Comparison of ENCODE assay signal across 9 cellular contexts in genomic region chr22:49964493-49965290, GRCh38. TPM values are rescaled to one million over a fixed set of nuclear protein-coding genes. Genes with fewer than 3 reads are reported as not detected.
A peak's percentile ranks its signal among the peaks of the same experiment; 100 is the strongest.
DNase-seq lines count a peak whose midpoint lies in the region; ATAC-seq and TF ChIP-seq lines count a peak whose summit lies in the region.
"Had no signal": no experiment of that assay in that cellular context is flagged by ENCODE, and none has a peak within 500 bp of the region (broad histone marks: within the 10 kb centered on the region; RNA-seq: fewer than 3 reads in every experiment).

No MANE protein-coding gene starts in this region.

- H3K4me1 ChIP-seq in esophagus squamous epithelium (peaks cover 59 to 78% (median 67%) of the 10 kb centered on the region in 3 donors), smooth muscle cell (ENCODE audit: low read depth) (peaks cover 8% of the 10 kb centered on the region), foreskin keratinocyte (no peaks in the 10 kb centered on the region)

- no peak overlapping the region for H3K4me3 ChIP-seq in WERI-Rb-1 (ENCODE audit: low read depth, low read length)
- H3K4me3 ChIP-seq in esophagus squamous epithelium = peak overlapping the region in 2 of 4 donors; percentile 78 to 92
- H3K4me3 ChIP-seq in smooth muscle cell = no peak overlapping the region

- H4K20me1 ChIP-seq in smooth muscle cell (ENCODE audit: low read depth) = peaks cover 44% of the 10 kb centered on the region

- H3F3A ChIP-seq in smooth muscle cell (ENCODE audit: low read depth) = no peaks in the 10 kb centered on the region

- intact Hi-C loops in esophagus squamous epithelium (cut with DNase I) = no loop called here

- WGBS in esophagus squamous epithelium, 2 donors = 61% methylated on average over 8 to 10 of the region's 15 CpGs
- WGBS in smooth muscle cell (ENCODE audit: low lambda C conversion rate) = 91% methylated on average over 12 of the region's 15 CpGs

- no peak overlapping the region for H3K9ac ChIP-seq in smooth muscle cell (ENCODE audit: low read depth)

- TF ChIP-seq POLR2A in esophagus squamous epithelium (IDR thresholded peaks at IDR 0.05) = no peak

- TF ChIP-seq CTCF in WERI-Rb-1 (IDR thresholded peaks at IDR 0.05; ENCODE audit: low read depth, low read length) (no peak), esophagus squamous epithelium (IDR thresholded peaks at IDR 0.05) (no peak), smooth muscle cell (IDR thresholded peaks at IDR 0.05; ENCODE audit: borderline replicate concordance, insufficient read depth, poor library complexity, severe bottlenecking) (no peak), foreskin keratinocyte (conservative IDR thresholded peaks at IDR 0.05) (no peak)

- DNase-seq in Daoy (ENCODE audit: low read depth) = peak; percentile 4
- DNase-seq in WERI-Rb-1 = peak; percentile 8
- DNase-seq in esophagus squamous epithelium (lab: John Stamatoyannopoulos, UW) = no peak
- no peak for DNase-seq in smooth muscle cell (lab: John Stamatoyannopoulos, UW; ENCODE audit: unreplicated experiment)
- no peak for DNase-seq in SW480 (ENCODE audit: low spot score)
- DNase-seq in NCI-H1436 (lab: John Stamatoyannopoulos, UW) = no peak
- DNase-seq in foreskin keratinocyte = no peak

- peaks cover 33% of the 10 kb centered on the region for H3K79me2 ChIP-seq in smooth muscle cell (ENCODE audit: low read depth)

- H3K4me2 ChIP-seq in smooth muscle cell = no peak overlapping the region

- no peak for ATAC-seq in HG03520 (IDR thresholded peaks at IDR 0.05; ENCODE audit: unreplicated experiment)
- ATAC-seq in foreskin keratinocyte = no peak

- H3K27ac ChIP-seq in WERI-Rb-1 (no peak overlapping the region), esophagus squamous epithelium (peak overlapping the region; percentile 16 to 100 (median 92)), smooth muscle cell (ENCODE audit: low read depth) (peak overlapping the region; percentile 19), foreskin keratinocyte (no peak overlapping the region)

- no peaks in the 10 kb centered on the region for H3K9me3 ChIP-seq in WERI-Rb-1 (ENCODE audit: severe bottlenecking)
- H3K9me3 ChIP-seq in esophagus squamous epithelium = no peaks in the 10 kb centered on the region
- no peaks in the 10 kb centered on the region for H3K9me3 ChIP-seq in smooth muscle cell (replicated peaks; ENCODE audit: low read depth)

- H3K36me3 ChIP-seq in WERI-Rb-1 = peaks cover 32% of the 10 kb centered on the region
- peaks cover 23 to 45% (median 29%) of the 10 kb centered on the region in 3 donors for H3K36me3 ChIP-seq in esophagus squamous epithelium
- H3K36me3 ChIP-seq in smooth muscle cell (ENCODE audit: low read depth) = no peaks in the 10 kb centered on the region

- no peak overlapping the region for H2AFZ ChIP-seq in smooth muscle cell (ENCODE audit: low read depth)

- H3K27me3 ChIP-seq in WERI-Rb-1 (ENCODE audit: insufficient read depth, low read depth, severe bottlenecking) (no peaks in the 10 kb centered on the region), esophagus squamous epithelium (no peaks in the 10 kb centered on the region), smooth muscle cell (ENCODE audit: low read depth) (no peaks in the 10 kb centered on the region), foreskin keratinocyte (no peaks in the 10 kb centered on the region)

RNA-seq across cellular contexts. Expression of gene PIM3, which starts 4.1 kb away (rescaled TPM):
- total RNA-seq in Daoy (2014; rRNA removed; shearing (Covaris generic)) = 73.1 and 87.7 TPM in 2 replicates
- total RNA-seq in esophagus squamous epithelium (10 to 100 TPM; 43.8 to 75.7 (median 52.1) TPM), smooth muscle cell (19.1 and 20.1 TPM in 2 replicates), foreskin keratinocyte (11.9 and 15.8 TPM in 2 replicates)
- polyA plus RNA-seq in smooth muscle cell (43.3 and 51.9 TPM in 2 replicates), foreskin keratinocyte (13.6 and 16.6 TPM in 2 replicates)

RNA-seq across cellular contexts. Expression of gene CRELD2, which starts 46.3 kb away (rescaled TPM):
- 59.4 and 82.5 TPM in 2 replicates for total RNA-seq in Daoy (2014; rRNA removed; shearing (Covaris generic))
- total RNA-seq in esophagus squamous epithelium (10 to 100 TPM; 22.7 to 45.7 (median 35.5) TPM), smooth muscle cell (47.4 and 52.7 TPM in 2 replicates), foreskin keratinocyte (35.9 and 43.2 TPM in 2 replicates)
- polyA plus RNA-seq in smooth muscle cell (100 and 127 TPM in 2 replicates), foreskin keratinocyte (46.6 and 61.7 TPM in 2 replicates)

RNA-seq across cellular contexts. Expression of gene ALG12, which starts 46.5 kb away (rescaled TPM):
- total RNA-seq in Daoy (2014; rRNA removed; shearing (Covaris generic)) = 12.6 and 16.3 TPM in 2 replicates
- 10 to 100 TPM; 12.8 to 16.6 (median 13.0) TPM for total RNA-seq in esophagus squamous epithelium
- total RNA-seq in smooth muscle cell = 12.7 and 13.9 TPM in 2 replicates
- polyA plus RNA-seq in smooth muscle cell = 42.7 and 45.9 TPM in 2 replicates
- total RNA-seq in foreskin keratinocyte = 12.7 and 15.4 TPM in 2 replicates
- 16.2 and 17.5 TPM in 2 replicates for polyA plus RNA-seq in foreskin keratinocyte

RNA-seq across cellular contexts. Expression of gene IL17REL, which starts 47.9 kb away (rescaled TPM):
- total RNA-seq in Daoy (2014; rRNA removed; shearing (Covaris generic)) = not detected in 2 replicates
- not detected for total RNA-seq in esophagus squamous epithelium
- 0.04 TPM in 1 of 2 replicates, not detected in the other for total RNA-seq in smooth muscle cell
- not detected in 2 replicates for polyA plus RNA-seq in smooth muscle cell
- not detected in 2 replicates for total RNA-seq in foreskin keratinocyte
- not detected in 2 replicates for polyA plus RNA-seq in foreskin keratinocyte
- total RNA-seq: lower leg skin had no signal

Comparison
In these comparisons a context has a peak if more than half of its experiments do, and no peak if none do; other contexts are left out.
1. DNase-seq: peak in Daoy (single experiment) and WERI-Rb-1 (single experiment); none in esophagus squamous epithelium (single experiment), smooth muscle cell (single experiment), SW480 (single experiment), NCI-H1436 (single experiment) and foreskin keratinocyte (0 of 2).
2. H3K27ac ChIP-seq: peak in esophagus squamous epithelium (4 of 4) and smooth muscle cell (single experiment); none in WERI-Rb-1 (single experiment) and foreskin keratinocyte (single experiment).